In the genomic region with DNA sequence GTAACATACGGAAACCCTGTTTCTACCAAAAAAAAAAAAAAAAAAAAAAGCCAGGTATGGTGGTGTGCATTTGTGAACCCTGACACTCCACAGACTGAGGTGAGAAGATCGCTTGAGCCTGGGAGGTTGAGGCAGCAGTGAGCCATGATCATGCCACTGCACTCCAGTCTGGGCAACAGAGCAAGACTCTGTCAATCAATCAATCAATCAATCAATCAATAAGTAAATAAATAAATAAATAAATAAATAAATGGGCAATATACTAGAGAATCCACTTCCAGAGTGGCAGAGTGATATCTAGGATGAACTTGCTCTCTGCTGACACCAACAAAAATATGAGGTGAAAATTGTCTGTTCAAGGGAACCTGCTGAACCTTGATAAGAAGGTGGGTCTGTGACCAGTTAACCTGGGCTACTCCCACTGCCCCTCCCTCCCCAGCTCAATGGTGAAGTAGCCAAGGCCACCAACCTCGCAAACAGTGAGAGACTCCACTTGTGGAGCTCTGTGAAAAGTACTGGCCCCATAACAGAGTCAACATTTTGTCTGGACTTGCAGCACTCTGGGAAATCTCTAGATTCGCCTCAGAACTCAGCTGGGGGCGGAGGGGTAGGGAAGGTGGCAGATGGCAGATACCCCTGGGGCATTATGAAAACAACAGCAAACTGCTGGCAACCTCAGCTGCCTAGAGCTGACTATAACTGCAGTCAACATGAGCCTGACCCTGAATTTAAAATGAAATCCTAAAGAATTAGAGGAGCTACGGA, we compare ENCODE assay signal across 18 cellular contexts.
"Had no signal": no experiment of that assay in that cellular context is flagged by ENCODE, and none has a peak within 500 bp of the region (broad histone marks: within the 10 kb centered on the region; RNA-seq: fewer than 3 reads in every experiment).

No MANE protein-coding gene starts in this region.

- H3K4me3 ChIP-seq: colonic mucosa, esophagus squamous epithelium, ovary, tibial artery, vagina had no signal

- H3K27ac Mint-ChIP-seq: activated CD8-positive, alpha-beta T cell treated with anti-CD3 and anti-CD28 coated beads for 36 hours; activated naive CD8-positive, alpha-beta T cell treated with anti-CD3 and anti-CD28 coated beads for 36 hours; nephron; stimulated activated effector memory CD8-positive, alpha-beta T cell treated with anti-CD3 and anti-CD28 coated beads, Interleukin-12 subunit alpha, Interleukin-12 subunit beta, amount 100 ng/mL, for 72 hours; T-helper 17 cell had no signal

- H3K27me3 ChIP-seq: colonic mucosa, vagina had no signal

- H3K27me3 Mint-ChIP-seq: brain had no signal

- H3K27ac ChIP-seq: colonic mucosa, ovary, tibial artery, vagina had no signal

- H3K9me3 ChIP-seq: colonic mucosa, esophagus squamous epithelium, ovary, tibial artery, vagina had no signal

- ATAC-seq: activated CD8-positive, alpha-beta T cell treated with anti-CD3 and anti-CD28 coated beads for 36 hours; stimulated activated effector memory CD8-positive, alpha-beta T cell treated with anti-CD3 and anti-CD28 coated beads, Interleukin-12 subunit alpha, Interleukin-12 subunit beta, amount 100 ng/mL, for 72 hours; T-helper 17 cell had no signal

- H3K4me3 Mint-ChIP-seq: activated CD8-positive, alpha-beta T cell treated with anti-CD3 and anti-CD28 coated beads for 36 hours; activated naive CD8-positive, alpha-beta T cell treated with anti-CD3 and anti-CD28 coated beads for 36 hours; brain; nephron; stimulated activated effector memory CD8-positive, alpha-beta T cell treated with anti-CD3 and anti-CD28 coated beads, Interleukin-12 subunit alpha, Interleukin-12 subunit beta, amount 100 ng/mL, for 72 hours; T-helper 17 cell had no signal

- DNase-seq: activated CD4-positive, alpha-beta T cell treated with anti-CD3 and anti-CD28 coated beads for 48 hours; activated CD8-positive, alpha-beta memory T cell treated with anti-CD3 and anti-CD28 coated beads, Interleukin-2, amount 50 U/mL, for 4 hours; activated CD8-positive, alpha-beta T cell treated with anti-CD3 and anti-CD28 coated beads for 36 hours; activated gamma-delta T cell treated with Interleukin-2 at 50 U/mL for 16 hours; activated naive CD8-positive, alpha-beta T cell treated with anti-CD3 and anti-CD28 coated beads for 36 hours; central memory CD4-positive, alpha-beta T cell; colonic mucosa; esophagus squamous epithelium; kidney glomerular epithelial cell; mesendoderm; stimulated activated CD4-positive, alpha-beta T cell treated with anti-CD3 and anti-CD28 coated beads, Interleukin-12 subunit alpha, Interleukin-12 subunit beta, amount 100 ng/mL, for 4 hours; T-helper 17 cell; tibial artery had no signal

- H3K36me3 Mint-ChIP-seq: activated naive CD8-positive, alpha-beta T cell treated with anti-CD3 and anti-CD28 coated beads for 36 hours; stimulated activated effector memory CD8-positive, alpha-beta T cell treated with anti-CD3 and anti-CD28 coated beads, Interleukin-12 subunit alpha, Interleukin-12 subunit beta, amount 100 ng/mL, for 72 hours had no signal

- H3K4me1 ChIP-seq: colonic mucosa, esophagus squamous epithelium had no signal

- H3K36me3 ChIP-seq: colonic mucosa, esophagus squamous epithelium, ovary, tibial artery, vagina had no signal
